Comparison of ENCODE assay signal across 17 cellular contexts in the genomic region with DNA sequence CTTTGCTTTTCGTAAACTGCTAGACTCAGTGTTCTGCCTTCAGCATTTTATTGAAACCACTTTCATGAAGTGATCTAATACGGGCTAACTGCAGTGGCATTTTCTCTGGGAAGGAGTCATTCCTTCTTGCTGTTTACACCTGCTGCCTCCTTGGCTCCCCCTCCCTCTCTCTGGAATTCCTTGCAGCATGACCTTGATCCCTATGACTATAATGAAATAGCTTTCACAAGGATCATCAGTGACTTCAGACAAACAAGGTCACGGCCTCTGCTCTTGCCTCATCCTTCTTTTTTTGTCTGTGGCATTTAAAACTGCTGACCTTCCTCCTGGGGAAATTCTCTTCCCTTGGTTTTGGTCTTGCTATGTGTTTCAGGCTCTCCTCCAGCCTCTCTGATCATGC.
DNase-seq lines count a peak whose midpoint lies in the region; ATAC-seq and TF ChIP-seq lines count a peak whose summit lies in the region.
"Had no signal": no experiment of that assay in that cellular context is flagged by ENCODE, and none has a peak within 500 bp of the region (broad histone marks: within the 10 kb centered on the region; RNA-seq: fewer than 3 reads in every experiment).

No MANE protein-coding gene starts in this region.

- peak; percentile 73 for DNase-seq in A172 (ENCODE audit: low spot score)
- no peak for DNase-seq in HCT116 (ENCODE audit: low read depth, low spot score)
- DNase-seq in adrenal gland, result peak; percentile 43 to 85 (median 70)
- peak; percentile 91 for DNase-seq in kidney glomerular epithelial cell (lab: John Stamatoyannopoulos, UW)
- DNase-seq in Right ventricle myocardium inferior (ENCODE audit: missing footprints), result no peak
- no peak for DNase-seq in SW480 (ENCODE audit: low spot score)
- DNase-seq in COR-L47 (lab: John Stamatoyannopoulos, UW), result no peak
- DNase-seq: activated CD8-positive, alpha-beta T cell treated with anti-CD3 and anti-CD28 coated beads, Interleukin-2, amount 10 ng/mL, durations not matched to agents 7 days and 5 days; activated naive CD4-positive, alpha-beta T cell treated with Interleukin-2 at 50 U/mL for 16 hours; caudate nucleus; lower lobe of right lung; NCI-H1436; NCI-H69; SHP77; stimulated activated CD4-positive, alpha-beta T cell treated with anti-CD3 and anti-CD28 coated beads, Interleukin-15, amount 100 ng/mL, for 24 hours had no signal

- no peak for TF ChIP-seq RAD21 in HCT116 (IDR thresholded peaks at IDR 0.05; ENCODE audit: low read depth)

- TF ChIP-seq CTCF in HCT116 (IDR thresholded peaks at IDR 0.05 in 2 of 3, conservative IDR thresholded peaks at IDR 0.05 in 1 of 3; ENCODE audit: borderline replicate concordance in 1 of 3, insufficient read depth in 1 of 3, low read depth in 2 of 3, low read length in 2 of 3) (no peak), adrenal gland (IDR thresholded peaks at IDR 0.05) (no peak)

- RAD21 ChIA-PET in HCT116 (lab: Charles Lee; ENCODE audit: low non-redundant PET in 1 of 2, low total read pairs in 2 of 2, uncharacterized antibody in 2 of 2, unreplicated experiment in 2 of 2), result no interaction called here

- WGBS in adrenal gland, 4 donors, result 44 to 51% (median 50%) methylated on average over 3 of the region's 3 CpGs

- no peaks in the 10 kb centered on the region for H3K9me2 ChIP-seq in HCT116 (ENCODE audit: insufficient read depth)

- no peak overlapping the region for H2AFZ ChIP-seq in HCT116 (ENCODE audit: low read depth, low read length, poor library complexity, severe bottlenecking)

- H3K9ac ChIP-seq in HCT116 (ENCODE audit: low read length), result no peak overlapping the region

- H3K79me2 ChIP-seq in HCT116 (ENCODE audit: insufficient read depth, low read length), result no peaks in the 10 kb centered on the region

- H3K4me2 ChIP-seq in HCT116 (ENCODE audit: low read length), result no peak overlapping the region

- H3K4me1 ChIP-seq in HCT116 (ENCODE audit: control insufficient read depth in 1 of 2, insufficient read depth in 2 of 2, low read length in 2 of 2), result peaks cover 0 to 5% of the 10 kb centered on the region in 2 experiments; a peak in 1 of 4 replicates
- peaks cover 12 to 27% of the 10 kb centered on the region in 2 donors for H3K4me1 ChIP-seq in adrenal gland (replicated peaks in 1 of 2)
- H3K4me1 ChIP-seq: lower lobe of right lung had no signal

- H3K36me3 ChIP-seq in HCT116 (ENCODE audit: control insufficient read depth in 1 of 2, insufficient read depth in 2 of 2, low read length in 2 of 2) (no peaks in the 10 kb centered on the region), adrenal gland (replicated peaks in 1 of 2) (no peaks in the 10 kb centered on the region)
- H3K36me3 ChIP-seq: ovary had no signal

- peaks cover 12% of the 10 kb centered on the region for H3K9me3 Mint-ChIP-seq in activated T-helper 17 cell treated with anti-CD3 and anti-CD28 coated beads, Interleukin-2, amount 50 U/mL, for 72 hours

- ATAC-seq in HCT116 (no peak), Right ventricle myocardium inferior (no peak)
- no peak for ATAC-seq in activated T-helper 17 cell treated with anti-CD3 and anti-CD28 coated beads, Interleukin-2, amount 50 U/mL, for 72 hours (replicated peaks)
- ATAC-seq: activated CD8-positive, alpha-beta T cell treated with anti-CD3 and anti-CD28 coated beads, Interleukin-2, amount 10 ng/mL, durations not matched to agents 7 days and 5 days had no signal

- intact Hi-C loops in HCT116 (cut with micrococcal nuclease), result no loop called here
- intact Hi-C loops in adrenal gland (cut with DNase I), result no loop called here
- intact Hi-C loops in Right ventricle myocardium inferior (cut with DNase I), result no loop called here

- H3K9me3 ChIP-seq in HCT116 (ENCODE audit: control insufficient read depth in 1 of 2, insufficient read depth in 1 of 2, low read depth in 1 of 2, low read length in 2 of 2), result no peaks in the 10 kb centered on the region
- H3K9me3 ChIP-seq in adrenal gland (replicated peaks in 1 of 3), result no peaks in the 10 kb centered on the region
- H3K9me3 ChIP-seq: lower lobe of right lung, ovary had no signal

- no peaks in the 10 kb centered on the region for H3K36me3 Mint-ChIP-seq in activated T-helper 17 cell treated with anti-CD3 and anti-CD28 coated beads, Interleukin-2, amount 50 U/mL, for 72 hours (ENCODE audit: low read depth)

- no peaks in the 10 kb centered on the region for H4K20me1 ChIP-seq in HCT116 (ENCODE audit: insufficient read depth)

- H3K27me3 ChIP-seq in HCT116 (ENCODE audit: insufficient read depth, low read length) (no peaks in the 10 kb centered on the region), adrenal gland (no peaks in the 10 kb centered on the region)
- H3K27me3 ChIP-seq: ovary had no signal

- H3K4me3 Mint-ChIP-seq in activated T-helper 17 cell treated with anti-CD3 and anti-CD28 coated beads, Interleukin-2, amount 50 U/mL, for 72 hours, result no peak overlapping the region
- H3K4me3 Mint-ChIP-seq: activated CD8-positive, alpha-beta T cell treated with anti-CD3 and anti-CD28 coated beads, Interleukin-2, amount 10 ng/mL, durations not matched to agents 7 days and 5 days had no signal

- H3K27ac Mint-ChIP-seq in activated T-helper 17 cell treated with anti-CD3 and anti-CD28 coated beads, Interleukin-2, amount 50 U/mL, for 72 hours, result no peak overlapping the region
- H3K27ac Mint-ChIP-seq: activated CD8-positive, alpha-beta T cell treated with anti-CD3 and anti-CD28 coated beads, Interleukin-2, amount 10 ng/mL, durations not matched to agents 7 days and 5 days had no signal

- H3K27ac ChIP-seq in HCT116 (ENCODE audit: low read depth, low read length) (no peak overlapping the region), adrenal gland (peak overlapping the region in 4 of 5 donors; percentile 53 to 76 (median 74))
- H3K27ac ChIP-seq: lower lobe of right lung, ovary had no signal

- CTCF ChIA-PET in HCT116 (lab: Charles Lee), result no interaction called here

- BruUV-seq in HCT116 (replicated peaks; lab: Mats Ljungman, UMichigan), result no TSS peak

- POLR2A ChIA-PET in HCT116 (lab: Charles Lee), result no interaction called here

- TF ChIP-seq POLR2A in HCT116 (IDR thresholded peaks at IDR 0.05; ENCODE audit: borderline replicate concordance, extremely low read depth, insufficient read depth, insufficient read length) (no peak), adrenal gland (IDR thresholded peaks at IDR 0.05) (no peak)

- H3K4me1 Mint-ChIP-seq in activated T-helper 17 cell treated with anti-CD3 and anti-CD28 coated beads, Interleukin-2, amount 50 U/mL, for 72 hours, result no peaks in the 10 kb centered on the region

- no peaks in the 10 kb centered on the region for H3K27me3 Mint-ChIP-seq in activated T-helper 17 cell treated with anti-CD3 and anti-CD28 coated beads, Interleukin-2, amount 50 U/mL, for 72 hours

- H3K4me3 ChIP-seq in HCT116 (replicated peaks in 1 of 2; ENCODE audit: low read depth in 1 of 2, low read length in 2 of 2), result no peak overlapping the region
- no peak overlapping the region for H3K4me3 ChIP-seq in adrenal gland
- H3K4me3 ChIP-seq: lower lobe of right lung, ovary had no signal

TF ChIP-seq in HCT116, 20 proteins besides CTCF, POLR2A, EP300 and RAD21:
- TF ChIP-seq EZH2phosphoT487 (IDR thresholded peaks at IDR 0.05; ENCODE audit: borderline replicate concordance) (no peak), YY1 (IDR thresholded peaks at IDR 0.05; ENCODE audit: extremely low read depth, insufficient replicate concordance, low read depth, low read length) (no peak), SRF (IDR thresholded peaks at IDR 0.05; ENCODE audit: low read depth) (no peak), TCF7L2 (IDR thresholded peaks at IDR 0.05; ENCODE audit: borderline replicate concordance, extremely low read depth, insufficient read depth, insufficient read length) (peak; percentile 10)

Comparison
In these comparisons a context has a peak if more than half of its experiments do, and no peak if none do; other contexts are left out.
1. DNase-seq: peak in A172 (single experiment), adrenal gland (7 of 7) and kidney glomerular epithelial cell (single experiment); none in HCT116 (single experiment), Right ventricle myocardium inferior (single experiment), SW480 (single experiment) and COR-L47 (single experiment).